24 cellular contexts compared by ENCODE assay signal in genomic region chr11:104127828-104128227, GRCh38. TPM values are rescaled to one million over a fixed set of nuclear protein-coding genes. Genes with fewer than 3 reads are reported as not detected.
DNase-seq lines count a peak whose midpoint lies in the region; ATAC-seq and TF ChIP-seq lines count a peak whose summit lies in the region.
"Had no signal": no experiment of that assay in that cellular context is flagged by ENCODE, and none has a peak within 500 bp of the region (broad histone marks: within the 10 kb centered on the region; RNA-seq: fewer than 3 reads in every experiment).

No MANE protein-coding gene starts in this region.

- H3K36me3 ChIP-seq in mesenchymal stem cell (ENCODE audit: control insufficient read depth in 1 of 2, insufficient read depth in 2 of 2, low read depth in 1 of 2, low read length in 2 of 2), result no peaks in the 10 kb centered on the region
- H3K36me3 ChIP-seq: MG63, vagina, WERI-Rb-1 had no signal

- no peak overlapping the region for H3K4me2 ChIP-seq in mesenchymal stem cell (ENCODE audit: low read length, poor library complexity, severe bottlenecking)

- H3K27me3 Mint-ChIP-seq in chondrocyte (ENCODE audit: low read depth), result no peaks in the 10 kb centered on the region
- H3K27me3 Mint-ChIP-seq: activated naive CD4-positive, alpha-beta T cell treated with anti-CD3 and anti-CD28 coated beads, Interleukin-2, amount 50 U/mL, for 24 hours; B cell; natural killer cell treated with Interleukin-12 subunit alpha and Interleukin-12 subunit beta and Interleukin-15 and Interleukin-18, amount 100 ng/mL, for 72 hours had no signal

- H3K9ac ChIP-seq in mesenchymal stem cell (ENCODE audit: low read length), result no peak overlapping the region

- no peaks in the 10 kb centered on the region for H3K9me3 ChIP-seq in mesenchymal stem cell (ENCODE audit: control insufficient read depth, low read length)
- H3K9me3 ChIP-seq: MG63, vagina had no signal

- no peak overlapping the region for H2BK120ac ChIP-seq in mesenchymal stem cell (ENCODE audit: low read depth, low read length)

- H4K8ac ChIP-seq in mesenchymal stem cell (ENCODE audit: low read length), result no peak overlapping the region

- H3K4me1 ChIP-seq in mesenchymal stem cell (ENCODE audit: control insufficient read depth, insufficient read depth, low read depth, low read length), result no peaks in the 10 kb centered on the region

- no peak overlapping the region for H3K14ac ChIP-seq in mesenchymal stem cell (ENCODE audit: low read length in 2 of 2)

- H2BK15ac ChIP-seq in mesenchymal stem cell (ENCODE audit: low read depth, poor library complexity, severe bottlenecking), result no peak overlapping the region

- no peak overlapping the region for H2AFZ ChIP-seq in mesenchymal stem cell (ENCODE audit: low read depth, low read length)

- DNase-seq in COLO829 (ENCODE audit: low spot score) (peak; percentile 63), LHCN-M2 (ENCODE audit: low read depth) (peak; percentile 47), cardiac fibroblast (ENCODE audit: low read depth in 2 of 2) (peak; percentile 58 to 73), mesenchymal stem cell (peak; percentile 61), chondrocyte (ENCODE audit: low spot score) (no peak), DMS79 treated with DMSO at 0.1 percent for 48 hours (lab: John Stamatoyannopoulos, UW) (no peak), NCI-H187 (lab: John Stamatoyannopoulos, UW) (no peak)
- DNase-seq: activated CD8-positive, alpha-beta T cell treated with anti-CD3 and anti-CD28 coated beads, Interleukin-2, amount 10 ng/mL, durations not matched to agents 7 days and 5 days; activated T-cell treated with anti-CD3 and anti-CD28 coated beads, Interleukin-2, amount 50 U/mL, for 72 hours; hippocampal formation; MG63; posterior cingulate gyrus; SHP77; small intestine; stimulated activated CD4-positive, alpha-beta T cell treated with anti-CD3 and anti-CD28 coated beads, Interleukin-4, amount 100 ng/mL, for 1 hour; T-cell; WERI-Rb-1 had no signal

- H3K36me3 Mint-ChIP-seq in chondrocyte (ENCODE audit: low read depth), result no peaks in the 10 kb centered on the region
- H3K36me3 Mint-ChIP-seq: activated naive CD4-positive, alpha-beta T cell treated with anti-CD3 and anti-CD28 coated beads, Interleukin-2, amount 50 U/mL, for 24 hours; natural killer cell treated with Interleukin-12 subunit alpha and Interleukin-12 subunit beta and Interleukin-15 and Interleukin-18, amount 100 ng/mL, for 72 hours; T-cell had no signal

- no peak overlapping the region for H3K18ac ChIP-seq in mesenchymal stem cell (ENCODE audit: low read depth in 1 of 2, low read length in 2 of 2)

- H2AK5ac ChIP-seq in mesenchymal stem cell (ENCODE audit: low read length, severe bottlenecking), result no peak overlapping the region

- no peaks in the 10 kb centered on the region for H3K9me3 Mint-ChIP-seq in chondrocyte (ENCODE audit: low read depth)
- H3K9me3 Mint-ChIP-seq: activated naive CD4-positive, alpha-beta T cell treated with anti-CD3 and anti-CD28 coated beads, Interleukin-2, amount 50 U/mL, for 24 hours; activated T-cell treated with anti-CD3 and anti-CD28 coated beads, Interleukin-2, amount 50 U/mL, for 72 hours; natural killer cell treated with Interleukin-12 subunit alpha and Interleukin-12 subunit beta and Interleukin-15 and Interleukin-18, amount 100 ng/mL, for 72 hours; T-cell had no signal

- H2BK12ac ChIP-seq in mesenchymal stem cell (ENCODE audit: low read length in 2 of 2), result no peak overlapping the region

- no peak overlapping the region for H3K4me3 Mint-ChIP-seq in chondrocyte (ENCODE audit: unreplicated experiment)
- H3K4me3 Mint-ChIP-seq: activated CD8-positive, alpha-beta T cell treated with anti-CD3 and anti-CD28 coated beads, Interleukin-2, amount 10 ng/mL, durations not matched to agents 7 days and 5 days; activated naive CD4-positive, alpha-beta T cell treated with anti-CD3 and anti-CD28 coated beads, Interleukin-2, amount 50 U/mL, for 24 hours; activated T-cell treated with anti-CD3 and anti-CD28 coated beads, Interleukin-2, amount 50 U/mL, for 72 hours; B cell; natural killer cell treated with Interleukin-12 subunit alpha and Interleukin-12 subunit beta and Interleukin-15 and Interleukin-18, amount 100 ng/mL, for 72 hours; T-cell had no signal

- no peak overlapping the region for H3K27ac Mint-ChIP-seq in chondrocyte (ENCODE audit: unreplicated experiment)
- H3K27ac Mint-ChIP-seq: activated CD8-positive, alpha-beta T cell treated with anti-CD3 and anti-CD28 coated beads, Interleukin-2, amount 10 ng/mL, durations not matched to agents 7 days and 5 days; activated naive CD4-positive, alpha-beta T cell treated with anti-CD3 and anti-CD28 coated beads, Interleukin-2, amount 50 U/mL, for 24 hours; activated T-cell treated with anti-CD3 and anti-CD28 coated beads, Interleukin-2, amount 50 U/mL, for 72 hours; B cell; natural killer cell treated with Interleukin-12 subunit alpha and Interleukin-12 subunit beta and Interleukin-15 and Interleukin-18, amount 100 ng/mL, for 72 hours; T-cell had no signal

- H3K27me3 ChIP-seq in mesenchymal stem cell (ENCODE audit: control insufficient read depth in 1 of 2, insufficient read depth in 1 of 2, low read length in 2 of 2), result no peaks in the 10 kb centered on the region
- H3K27me3 ChIP-seq: MG63, vagina had no signal

- no peak overlapping the region for H4K91ac ChIP-seq in mesenchymal stem cell (ENCODE audit: low read length)

- no peak for ATAC-seq in HG03025 (IDR thresholded peaks at IDR 0.05; ENCODE audit: low FRiP score, unreplicated experiment)
- ATAC-seq: activated CD8-positive, alpha-beta T cell treated with anti-CD3 and anti-CD28 coated beads, Interleukin-2, amount 10 ng/mL, durations not matched to agents 7 days and 5 days; activated T-cell treated with anti-CD3 and anti-CD28 coated beads, Interleukin-2, amount 50 U/mL, for 72 hours; esophagus mucosa; GM12878; natural killer cell treated with Interleukin-12 subunit alpha and Interleukin-12 subunit beta and Interleukin-15 and Interleukin-18, amount 100 ng/mL, for 72 hours; T-cell had no signal

- no peak overlapping the region for H3K27ac ChIP-seq in mesenchymal stem cell (ENCODE audit: low read length, poor library complexity, severe bottlenecking)
- H3K27ac ChIP-seq: vagina, WERI-Rb-1 had no signal

- no peak overlapping the region for H2BK5ac ChIP-seq in mesenchymal stem cell (ENCODE audit: low read depth, low read length, poor library complexity, severe bottlenecking)

- H3K79me1 ChIP-seq in mesenchymal stem cell (replicated peaks; ENCODE audit: low read length, poor library complexity, severe bottlenecking), result no peaks in the 10 kb centered on the region

- WGBS in mesenchymal stem cell, result no CpG with 5 or more reads among the region's 2 CpGs

- no peak overlapping the region for H3K4ac ChIP-seq in mesenchymal stem cell (ENCODE audit: low read depth in 1 of 2, low read length in 2 of 2)

- H3K4me1 Mint-ChIP-seq in chondrocyte (ENCODE audit: low read depth), result no peaks in the 10 kb centered on the region
- H3K4me1 Mint-ChIP-seq: activated naive CD4-positive, alpha-beta T cell treated with anti-CD3 and anti-CD28 coated beads, Interleukin-2, amount 50 U/mL, for 24 hours; B cell; T-cell had no signal

- H3K4me3 ChIP-seq in cardiac fibroblast (replicated peaks in 1 of 2; ENCODE audit: low read depth in 2 of 2, low read length in 2 of 2) (no peak overlapping the region), mesenchymal stem cell (ENCODE audit: insufficient read depth in 1 of 2, low read depth in 1 of 2, low read length in 2 of 2) (no peak overlapping the region)
- H3K4me3 ChIP-seq: GM12878, MG63, vagina had no signal

- no peak for TF ChIP-seq CTCF in cardiac fibroblast (IDR thresholded peaks at IDR 0.05; ENCODE audit: low read depth, low read length)
- TF ChIP-seq CTCF in chondrocyte (IDR thresholded peaks at IDR 0.05), result no peak

- no peak overlapping the region for H3K23ac ChIP-seq in mesenchymal stem cell (ENCODE audit: low read length in 2 of 2)

RNA-seq across cellular contexts. Expression of gene PDGFD, which starts 36.1 kb away (rescaled TPM):
- total RNA-seq in LHCN-M2 (2014; rRNA removed) (under 0.01 TPM in 1 of 2 replicates, not detected in the other), chondrocyte (0.44 to 5.0 TPM (median 0.45 TPM) in 3 replicates)
- 0.01 TPM for polyA plus RNA-seq in LHCN-M2 (2012)
- polyA plus RNA-seq in mesenchymal stem cell (2013, experiment 1 of 2), result 6.3 TPM
- polyA plus RNA-seq in mesenchymal stem cell (2013, experiment 2 of 2), result 6.7 TPM

Comparison
In these comparisons a context has a peak if more than half of its experiments do, and no peak if none do; other contexts are left out.
1. DNase-seq: peak in COLO829 (single experiment), LHCN-M2 (single experiment), cardiac fibroblast (2 of 2) and mesenchymal stem cell (single experiment); none in chondrocyte (single experiment), DMS79 treated with DMSO at 0.1 percent for 48 hours (single experiment) and NCI-H187 (0 of 2).